In genomic region chr1:116826818-116827606, GRCh38 we compare ENCODE assay signal across 8 cellular contexts.
DNase-seq lines count a peak whose midpoint lies in the region; ATAC-seq, FAIRE-seq and TF ChIP-seq lines count a peak whose summit lies in the region.

No MANE protein-coding gene starts in this region.

- H3K4me2 ChIP-seq in A549 (0 out of 3 replicates have a peak overlapping the region, but pooled peaks have one; percentile 8), OCI-LY3 (ENCODE audit: low read length) (peak overlapping the region; percentile 35)

- H4K20me1 ChIP-seq in OCI-LY3 (ENCODE audit: insufficient read depth, low read length) = no peaks in the 10 kb centered on the region

- H3K9me3 ChIP-seq in A549 (no peaks in the 10 kb centered on the region), OCI-LY3 (ENCODE audit: insufficient read depth, low read length) (no peaks in the 10 kb centered on the region)

- POLR2A ChIA-PET in A549 (lab: Yijun Ruan, JAX) = no interaction called here

- TF ChIP-seq POLR2A in A549 (IDR thresholded peaks at IDR 0.05; ENCODE audit: low read length) = no peak

- peaks cover 41% of the 10 kb centered on the region for H3K4me1 Mint-ChIP-seq in activated naive CD8-positive, alpha-beta T cell (ENCODE audit: low read depth)
- peaks cover 9% of the 10 kb centered on the region for H3K4me1 Mint-ChIP-seq in CD14-positive monocyte

- 44% methylated on average over 9 of the region's 9 CpGs for WGBS in A549 (ENCODE audit: missing lambda C conversion rate)

- H3K4me1 ChIP-seq in A549 (peaks cover 8% of the 10 kb centered on the region; the same call in 1 of the 3 replicates), OCI-LY3 (ENCODE audit: low read length) (peaks cover 16% of the 10 kb centered on the region)

- TF ChIP-seq EP300 in A549 (IDR thresholded peaks at IDR 0.05) = no peak

- H3K4me3 ChIP-seq in A549 (no peak overlapping the region), OCI-LY3 (ENCODE audit: low read length) (no peak overlapping the region)

- H3K27me3 ChIP-seq in OCI-LY3 (ENCODE audit: low read depth, low read length) = no peaks in the 10 kb centered on the region

- peaks cover 1% of the 10 kb centered on the region for H3K27me3 Mint-ChIP-seq in activated naive CD8-positive, alpha-beta T cell
- H3K27me3 Mint-ChIP-seq in CD14-positive monocyte (ENCODE audit: low read depth in 3 of 3) = peaks cover 0 to 2% (median 1%) of the 10 kb centered on the region in 3 donors

- TF ChIP-seq CTCF in A549 (IDR thresholded peaks at IDR 0.05) = no peak
- no peak for TF ChIP-seq CTCF in OCI-LY3 (IDR thresholded peaks at IDR 0.05; ENCODE audit: low read depth, low read length)
- TF ChIP-seq CTCF in CD14-positive monocyte (IDR thresholded peaks at IDR 0.05) = no peak

- H3K27ac Mint-ChIP-seq in activated naive CD8-positive, alpha-beta T cell = peak overlapping the region; percentile 95
- H3K27ac Mint-ChIP-seq in CD14-positive monocyte = peak overlapping the region in 1 of 7 donors; percentile 10

- no peak for ATAC-seq in A549
- ATAC-seq in GM19035 (IDR thresholded peaks at IDR 0.05; ENCODE audit: unreplicated experiment) = peak; percentile 80
- peak; percentile 80 for ATAC-seq in HG03108 (IDR thresholded peaks at IDR 0.05; ENCODE audit: unreplicated experiment)
- no peak for ATAC-seq in Right ventricle myocardium inferior

- peak overlapping the region; percentile 58; the same call in 1 of the 2 replicates for H2AFZ ChIP-seq in OCI-LY3 (ENCODE audit: low read depth, low read length)

- H3K79me2 ChIP-seq in OCI-LY3 (ENCODE audit: low read length) = no peaks in the 10 kb centered on the region

- no peaks in the 10 kb centered on the region for H3K36me3 ChIP-seq in OCI-LY3 (replicated peaks; ENCODE audit: low read depth, low read length)

- H3K36me3 Mint-ChIP-seq in activated naive CD8-positive, alpha-beta T cell = peaks cover 8% of the 10 kb centered on the region
- H3K36me3 Mint-ChIP-seq in CD14-positive monocyte = no peaks in the 10 kb centered on the region

- DNase-seq in A549 (ENCODE audit: low read depth in 1 of 2, low spot score in 1 of 2) (peak in 1 of 2 experiments; percentile 18), CD14-positive monocyte (ENCODE audit: low spot score) (no peak), Right ventricle myocardium inferior (ENCODE audit: missing footprints) (no peak)
- DNase-seq in stimulated activated CD4-positive, alpha-beta T cell treated with anti-CD3 and anti-CD28 coated beads, Interleukin-12 subunit alpha, Interleukin-12 subunit beta, amount 100 ng/mL, for 4 hours = peak; percentile 51

- intact Hi-C loops in CD14-positive monocyte (cut with micrococcal nuclease) = no loop called here
- intact Hi-C loops in Right ventricle myocardium inferior (cut with DNase I) = no loop called here

- CTCF ChIA-PET in A549 (lab: Yijun Ruan, JAX) = no interaction called here

- no peak for TF ChIP-seq RAD21 in A549 (conservative IDR thresholded peaks at IDR 0.05 in 1 of 2, IDR thresholded peaks at IDR 0.05 in 1 of 2)

- H3K4me3 Mint-ChIP-seq in activated naive CD8-positive, alpha-beta T cell = peak overlapping the region; percentile 61
- no peak overlapping the region for H3K4me3 Mint-ChIP-seq in CD14-positive monocyte

- H3K27ac ChIP-seq in A549 (peak overlapping the region in 1 of 2 experiments; percentile 26; a peak in 1 of 6 replicates), OCI-LY3 (ENCODE audit: low read length) (no peak overlapping the region)

- FAIRE-seq in A549 (lab: Jason Lieb, UNC) = no peak

- peak overlapping the region; percentile 11; the same call in 1 of the 2 replicates for H3K9ac ChIP-seq in OCI-LY3 (ENCODE audit: low read length)

- H3K9me3 Mint-ChIP-seq in activated naive CD8-positive, alpha-beta T cell (ENCODE audit: low read depth) = peaks cover 4% of the 10 kb centered on the region
- H3K9me3 Mint-ChIP-seq in CD14-positive monocyte = peaks cover 0 to 3% (median 0%) of the 10 kb centered on the region in 7 donors

TF ChIP-seq in A549, 52 proteins besides CTCF, POLR2A, EP300 and RAD21:
- TF ChIP-seq MAFK (IDR thresholded peaks at IDR 0.05; ENCODE audit: partially characterized antibody) (no peak), FOSL2 (IDR thresholded peaks at IDR 0.05) (no peak), FOSL2 (CRISPR knock-in tag; IDR thresholded peaks at IDR 0.05) (peak; percentile 58; the same call in 1 of the 2 replicates)

Comparison
In these comparisons a context has a peak if more than half of its experiments do, and no peak if none do; other contexts are left out.
1. ATAC-seq: peak in GM19035 (single experiment) and HG03108 (single experiment); none in A549 (0 of 2) and Right ventricle myocardium inferior (single experiment).